10 cellular contexts compared by ENCODE assay signal in genomic region chr4:82784615-82785247, GRCh38. TPM values are rescaled to one million over a fixed set of nuclear protein-coding genes. Genes with fewer than 3 reads are reported as not detected.
A peak's percentile ranks its signal among the peaks of the same experiment; 100 is the strongest.
DNase-seq lines count a peak whose midpoint lies in the region; FAIRE-seq and TF ChIP-seq lines count a peak whose summit lies in the region.
"Had no signal": no experiment of that assay in that cellular context is flagged by ENCODE, and none has a peak within 500 bp of the region (broad histone marks: within the 10 kb centered on the region; RNA-seq: fewer than 3 reads in every experiment).

No MANE protein-coding gene starts in this region.

- no peak overlapping the region for H3K4me3 ChIP-seq in H1 (ENCODE audit: extremely low read depth in 1 of 4, insufficient read depth in 2 of 4, low read depth in 3 of 4, low read length in 4 of 4)
- H3K4me3 ChIP-seq in trophoblast cell (ENCODE audit: low read depth, low read length), result no peak overlapping the region

- H3K36me3 ChIP-seq in H1 (ENCODE audit: control insufficient read depth in 2 of 4, insufficient read depth in 4 of 4, low read length in 3 of 4) (peaks cover 0 to 6% (median 0%) of the 10 kb centered on the region in 4 experiments; a peak in 1 of 8 replicates), trophoblast cell (ENCODE audit: control insufficient read depth in 1 of 2, insufficient read depth in 2 of 2, low read length in 2 of 2) (no peaks in the 10 kb centered on the region)

- H3K56ac ChIP-seq in H1 (replicated peaks; ENCODE audit: insufficient read length, low read depth, low read length), result no peak overlapping the region

- H3K23ac ChIP-seq in H1 (ENCODE audit: insufficient read length), result no peak overlapping the region
- no peak overlapping the region for H3K23ac ChIP-seq in trophoblast cell (ENCODE audit: low read length)

- TF ChIP-seq RAD21 in H1 (IDR thresholded peaks at IDR 0.05 in 1 of 2, conservative IDR thresholded peaks at IDR 0.05 in 1 of 2; ENCODE audit: low read depth in 2 of 2, low read length in 2 of 2), result no peak

- H4K8ac ChIP-seq in H1 (ENCODE audit: extremely low read depth, insufficient read depth, low read length), result no peak overlapping the region
- no peak overlapping the region for H4K8ac ChIP-seq in trophoblast cell (ENCODE audit: low read depth, low read length)

- H2BK15ac ChIP-seq in H1 (ENCODE audit: low read length), result no peak overlapping the region

- H3K79me2 ChIP-seq in H1 (ENCODE audit: control insufficient read depth in 1 of 2, insufficient read depth in 2 of 2, low read length in 2 of 2) (no peaks in the 10 kb centered on the region), trophoblast cell (ENCODE audit: control insufficient read depth, insufficient read depth, low read length, poor library complexity) (no peaks in the 10 kb centered on the region)
- H3K79me2 ChIP-seq: parathyroid adenoma had no signal

- H2AFZ ChIP-seq in H1 (ENCODE audit: low read length) (no peak overlapping the region), trophoblast cell (ENCODE audit: insufficient read depth, low read length, poor library complexity) (no peak overlapping the region)
- H2AFZ ChIP-seq: parathyroid adenoma had no signal

- peak; percentile 30 for DNase-seq in ELF-1 (ENCODE audit: low read depth, low spot score)
- peak; percentile 58 for DNase-seq in NCI-H2227 treated with DMSO at 0.1 percent for 48 hours (lab: John Stamatoyannopoulos, UW)
- DNase-seq in H1 (ENCODE audit: low read depth in 1 of 2, low spot score in 2 of 2), result no peak
- no peak for DNase-seq in trophoblast cell
- no peak for DNase-seq in amniotic stem cell (lab: John Stamatoyannopoulos, UW)
- DNase-seq in activated CD4-positive, alpha-beta T cell treated with anti-CD3 and anti-CD28 coated beads for 4 hours, result no peak
- DNase-seq in DMS53 treated with DMSO at 0.1 percent for 48 hours (lab: John Stamatoyannopoulos, UW; ENCODE audit: unreplicated experiment), result no peak
- no peak for DNase-seq in H4 (ENCODE audit: low spot score)
- DNase-seq: activated T-cell treated with anti-CD3 and anti-CD28 coated beads, Interleukin-2, amount 50 U/mL, for 72 hours had no signal

- H3K9ac ChIP-seq in H1 (replicated peaks in 1 of 4; ENCODE audit: extremely low read depth in 1 of 4, low read depth in 3 of 4, low read length in 3 of 4) (no peak overlapping the region), trophoblast cell (ENCODE audit: low read length) (no peak overlapping the region)
- H3K9ac ChIP-seq: parathyroid adenoma had no signal

- no peak for TF ChIP-seq CTCF in H1 (IDR thresholded peaks at IDR 0.05; ENCODE audit: control extremely low read depth in 1 of 3, insufficient read depth in 1 of 3, low read depth in 1 of 3, low read length in 3 of 3)

- H2AK5ac ChIP-seq in H1 (ENCODE audit: low read depth, low read length) (no peak overlapping the region), trophoblast cell (ENCODE audit: low read length) (no peak overlapping the region)

- H3K27me3 ChIP-seq in H1 (replicated peaks in 1 of 4; ENCODE audit: control insufficient read depth in 3 of 4, extremely low read depth in 1 of 4, insufficient read depth in 3 of 4, low read length in 3 of 4), result peaks cover 57 to 87% (median 81%) of the 10 kb centered on the region in 4 experiments
- peaks cover 5% of the 10 kb centered on the region for H3K27me3 ChIP-seq in trophoblast cell (ENCODE audit: insufficient read depth, low read length)

- no peaks in the 10 kb centered on the region for H3K23me2 ChIP-seq in H1 (ENCODE audit: low read depth, low read length)

- 40% methylated on average over 6 of the region's 6 CpGs; no CpG with 5 or more reads in 1 of the 2 experiments for WGBS in H1 (ENCODE audit: extremely low coverage in 1 of 2, insufficient coverage in 1 of 2, insufficient read length in 1 of 2, insufficient replicate concordance in 2 of 2, low coverage in 1 of 2, low lambda C conversion rate in 2 of 2, missing lambda C conversion rate in 1 of 2), 2 experiments
- WGBS in trophoblast cell (ENCODE audit: extremely low coverage, insufficient coverage, insufficient read length), result no CpG with 5 or more reads among the region's 6 CpGs

- H3K4me1 ChIP-seq in H1 (replicated peaks in 1 of 4; ENCODE audit: control insufficient read depth in 3 of 4, insufficient read depth in 4 of 4, low read length in 3 of 4) (peaks cover 0 to 13% (median 3%) of the 10 kb centered on the region in 4 experiments; a peak in 4 of 7 replicates), trophoblast cell (ENCODE audit: control insufficient read depth in 1 of 2, insufficient read depth in 2 of 2, low read length in 2 of 2) (peaks cover 0 to 2% of the 10 kb centered on the region in 2 experiments)

- no peaks in the 10 kb centered on the region for H3K79me1 ChIP-seq in H1 (ENCODE audit: low read depth, low read length)
- H3K79me1 ChIP-seq in trophoblast cell (ENCODE audit: low read length), result no peaks in the 10 kb centered on the region

- H3K18ac ChIP-seq in H1 (ENCODE audit: extremely low read depth, low read length) (no peak overlapping the region), trophoblast cell (ENCODE audit: low read length) (no peak overlapping the region)

- H2BK12ac ChIP-seq in H1 (ENCODE audit: low read depth, low read length), result no peak overlapping the region
- H2BK12ac ChIP-seq in trophoblast cell (ENCODE audit: low read length), result no peak overlapping the region

- no peak overlapping the region for H4K5ac ChIP-seq in H1 (ENCODE audit: insufficient read length, low read depth, low read length)

- H4K91ac ChIP-seq in H1 (replicated peaks; ENCODE audit: insufficient read length, low read length) (no peak overlapping the region), trophoblast cell (ENCODE audit: low read depth, low read length) (no peak overlapping the region)

- no peak overlapping the region for H3K14ac ChIP-seq in H1 (ENCODE audit: insufficient read length)
- no peak overlapping the region for H3K14ac ChIP-seq in trophoblast cell (ENCODE audit: low read length)

- H3K4me2 ChIP-seq in H1 (ENCODE audit: insufficient read depth in 1 of 2, low read depth in 2 of 2, low read length in 2 of 2) (peak overlapping the region; percentile 26 to 39; a peak in 2 of 4 replicates), trophoblast cell (ENCODE audit: low read length) (peak overlapping the region; percentile 14)

- H2BK20ac ChIP-seq in H1 (ENCODE audit: low read length), result no peak overlapping the region

- H3K9me3 ChIP-seq in H1 (ENCODE audit: insufficient read depth in 2 of 2, low read depth in 1 of 2, low read length in 1 of 2) (peaks cover 5 to 10% of the 10 kb centered on the region in 2 experiments; a peak in 1 of 4 replicates), trophoblast cell (ENCODE audit: insufficient read depth, low read depth, low read length) (no peaks in the 10 kb centered on the region)

- no peak for FAIRE-seq in H1 (lab: Jason Lieb, UNC)

- H4K20me1 ChIP-seq in H1 (replicated peaks in 1 of 2; ENCODE audit: control insufficient read depth in 1 of 2, insufficient read depth in 2 of 2, low read length in 2 of 2), result peaks cover 10 to 27% of the 10 kb centered on the region in 2 experiments

- no peak overlapping the region for H3K4ac ChIP-seq in H1 (replicated peaks; ENCODE audit: insufficient read length, low read depth, low read length)
- no peak overlapping the region for H3K4ac ChIP-seq in trophoblast cell (ENCODE audit: low read depth, low read length)

- H4K12ac ChIP-seq in trophoblast cell (ENCODE audit: low read depth, low read length), result no peak overlapping the region

- no peak for TF ChIP-seq EP300 in H1 (IDR thresholded peaks at IDR 0.05; ENCODE audit: borderline replicate concordance in 1 of 2, low read depth in 2 of 2, low read length in 2 of 2)

- POLR2A ChIA-PET in H1 (lab: Charles Lee; ENCODE audit: partially characterized antibody), result interaction anchor here (0.6 to 1.5 kb wide), 5 partner anchors 10 to 41 kb away, joined by 3 to 5 read pairs (median 3); partner anchors contain the start of gene SCD5

- H2BK5ac ChIP-seq in H1 (ENCODE audit: low read depth, low read length) (no peak overlapping the region), trophoblast cell (ENCODE audit: low read depth, low read length, poor library complexity) (no peak overlapping the region)

- H2BK120ac ChIP-seq in H1 (replicated peaks; ENCODE audit: low read depth, low read length) (no peak overlapping the region), trophoblast cell (ENCODE audit: insufficient read depth, low read length, poor library complexity) (no peak overlapping the region)

- TF ChIP-seq POLR2A in H1 (IDR thresholded peaks at IDR 0.05; ENCODE audit: control extremely low read depth in 1 of 2, low read depth in 2 of 2, low read length in 2 of 2), result no peak

- CTCF ChIA-PET in H1 (lab: Charles Lee; ENCODE audit: partially characterized antibody), result interaction anchor here (0.6 to 3.5 kb wide), 9 partner anchors 9 to 1966 kb away, joined by 3 to 16 read pairs (median 5); partner anchors contain the start of gene SCD5

- H3K27ac ChIP-seq in H1 (ENCODE audit: low read depth, low read length), result no peak overlapping the region
- no peak overlapping the region for H3K27ac ChIP-seq in trophoblast cell (ENCODE audit: low read depth, low read length)
- H3K27ac ChIP-seq: parathyroid adenoma had no signal

TF ChIP-seq in H1, 55 proteins besides CTCF, POLR2A, EP300 and RAD21:
- TF ChIP-seq JUND (IDR thresholded peaks at IDR 0.05; ENCODE audit: low read length) (no peak), CBX5 (IDR thresholded peaks at IDR 0.05; ENCODE audit: low read depth, low read length) (no peak), TAF1 (IDR thresholded peaks at IDR 0.05; ENCODE audit: low read depth, low read length) (no peak), GTF2F1 (IDR thresholded peaks at IDR 0.05; ENCODE audit: borderline replicate concordance, low read depth, low read length) (no peak), RXRA (IDR thresholded peaks at IDR 0.05; ENCODE audit: insufficient read depth, low read depth, low read length) (no peak), EZH2 (IDR thresholded peaks at IDR 0.05; ENCODE audit: low read depth, low read length, severe bottlenecking) (peak; percentile 21), SUZ12 (IDR thresholded peaks at IDR 0.05; ENCODE audit: low read length) (0 out of 2 replicates have a peak, but pooled peaks have one; percentile 28)

RNA-seq across cellular contexts. Expression of gene SCD5, which starts 13.9 kb away (rescaled TPM):
- total RNA-seq in H1 (2021; fragmentation: NEBNext Ultra II Directional; extraction: Animal tissue kit (Norgen Biotek cat#: 25700)), result 0.88 and 1.2 TPM in 2 replicates
- polyA plus RNA-seq in H1 (2011; rRNA removed), result 0.92 and 1.1 TPM in 2 replicates
- 0.89 TPM for polyA plus RNA-seq in H1 (2011; cell fraction: cytosol; rRNA removed)
- polyA plus RNA-seq in H1 (2011; cell fraction: nucleus; rRNA removed), result 0.61 TPM
- 0.59 to 0.92 TPM (median 0.76 TPM) in 4 replicates for polyA plus RNA-seq in H1 (2012, experiment 1 of 2)
- 0.52 TPM for polyA plus RNA-seq in H1 (2012, experiment 2 of 2)
- 0.89 TPM for polyA plus RNA-seq in H1 (2013, experiment 1 of 2)
- 0.88 TPM for polyA plus RNA-seq in H1 (2013, experiment 2 of 2)
- 0.63 and 1.0 TPM in 2 replicates for polyA minus RNA-seq in H1 (2011; rRNA and poly(A)+ RNA removed)
- polyA minus RNA-seq in H1 (2011; cell fraction: cytosol; rRNA and poly(A)+ RNA removed), result 0.66 TPM
- 0.90 TPM for polyA minus RNA-seq in H1 (2011; cell fraction: nucleus; rRNA and poly(A)+ RNA removed)
- polyA plus RNA-seq in trophoblast cell (2013), result 2.8 TPM in 2 replicates
- total RNA-seq in H4 (2014; rRNA removed; shearing (Covaris generic)), result 13.8 and 14.5 TPM in 2 replicates

Comparison
In these comparisons a context has a peak if more than half of its experiments do, and no peak if none do; other contexts are left out.
1. DNase-seq: peak in ELF-1 (single experiment) and NCI-H2227 treated with DMSO at 0.1 percent for 48 hours (single experiment); none in H1 (0 of 2), trophoblast cell (0 of 2), amniotic stem cell (single experiment), activated CD4-positive, alpha-beta T cell treated with anti-CD3 and anti-CD28 coated beads for 4 hours (0 of 2), DMS53 treated with DMSO at 0.1 percent for 48 hours (single experiment) and H4 (single experiment).